ENCODE assay signal across 25 cellular contexts in the genomic region with DNA sequence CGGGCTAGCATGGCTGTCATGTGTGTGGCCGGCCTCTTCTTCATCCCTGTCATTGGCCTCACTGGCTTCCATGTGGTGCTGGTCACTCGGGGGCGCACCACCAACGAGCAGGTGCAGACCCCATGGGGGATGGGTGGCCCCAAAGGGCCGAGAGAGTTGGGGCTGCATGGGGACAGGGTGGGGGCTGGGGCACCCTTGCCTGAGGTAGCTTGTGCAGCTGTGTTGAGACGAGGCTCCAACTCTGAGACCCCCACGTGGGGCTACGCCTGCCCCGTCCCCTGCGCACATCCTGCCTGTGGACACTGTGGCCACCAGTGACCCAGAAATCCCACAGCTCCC. TPM values are rescaled to one million over a fixed set of nuclear protein-coding genes. Genes with fewer than 3 reads are reported as not detected.
"Had no signal": no experiment of that assay in that cellular context is flagged by ENCODE, and none has a peak within 500 bp of the region (broad histone marks: within the 10 kb centered on the region; RNA-seq: fewer than 3 reads in every experiment).

No MANE protein-coding gene starts in this region.

- H3K9ac ChIP-seq: neural progenitor cell had no signal

- H3K4me3 ChIP-seq: left lung, lower lobe of right lung, neural progenitor cell, ovary, right atrium auricular region, sigmoid colon, spleen, transverse colon, upper lobe of left lung had no signal

- DNase-seq: head of caudate nucleus; hypothalamus; immature natural killer cell; kidney; left colon; lower lobe of right lung; mammary epithelial cell; mesendoderm; naive B cell; natural killer cell; nephron progenitor cell; ovary; sigmoid colon; small intestine; spleen; stimulated activated CD4-positive, alpha-beta T cell treated with anti-CD3 and anti-CD28 coated beads, Interleukin-4, amount 100 ng/mL, for 24 hours; stimulated activated naive CD4-positive, alpha-beta T cell; transverse colon had no signal

- H3K4me2 ChIP-seq: neural progenitor cell had no signal

- H3K4me1 ChIP-seq: neural progenitor cell had no signal

- H3K36me3 ChIP-seq: neural progenitor cell, ovary, transverse colon had no signal

- H3K27me3 ChIP-seq: left lung, neural progenitor cell, ovary, right atrium auricular region, sigmoid colon, spleen, transverse colon, upper lobe of left lung had no signal

- H2AFZ ChIP-seq: neural progenitor cell had no signal

- H3K9me3 ChIP-seq: left lung, lower lobe of right lung, ovary, right atrium auricular region, sigmoid colon, spleen, transverse colon, upper lobe of left lung had no signal

- H3K27ac ChIP-seq: left lung, lower lobe of right lung, neural progenitor cell, ovary, sigmoid colon, spleen, transverse colon, upper lobe of left lung had no signal

RNA-seq across cellular contexts. Expression of gene CCDC188, which starts 10.8 kb away (rescaled TPM):
- total RNA-seq: liver, mesothelial cell of epicardium, mononuclear cell had no signal
- polyA plus RNA-seq: liver had no signal
